8 cellular contexts compared by ENCODE assay signal in genomic region chr16:67100569-67101300, GRCh38. TPM values are rescaled to one million over a fixed set of nuclear protein-coding genes. Genes with fewer than 3 reads are reported as not detected.
DNase-seq lines count a peak whose midpoint lies in the region; ATAC-seq and TF ChIP-seq lines count a peak whose summit lies in the region.

No MANE protein-coding gene starts in this region.

- H3K4me1 Mint-ChIP-seq in endothelial cell (ENCODE audit: unreplicated experiment), result no peaks in the 10 kb centered on the region

- no peaks in the 10 kb centered on the region for H3K27me3 Mint-ChIP-seq in endothelial cell (ENCODE audit: unreplicated experiment)

- peak; percentile 36 for TF ChIP-seq CTCF in AG09309 (IDR thresholded peaks at IDR 0.05; ENCODE audit: control insufficient read depth, insufficient read depth, low read depth, low read length, missing control alignments)
- TF ChIP-seq CTCF in GM13977 (IDR thresholded peaks at IDR 0.05; ENCODE audit: extremely low read depth, insufficient read depth, missing control alignments), result peak; percentile 37
- TF ChIP-seq CTCF in endothelial cell (IDR thresholded peaks at IDR 0.05; ENCODE audit: unreplicated experiment), result no peak

- peaks cover 14% of the 10 kb centered on the region for H3K36me3 Mint-ChIP-seq in endothelial cell (ENCODE audit: low read depth, unreplicated experiment)

- DNase-seq in AG09309 (ENCODE audit: low read depth) (no peak), GM13977 (ENCODE audit: low spot score) (peak; percentile 62), glomerular visceral epithelial cell (ENCODE audit: extremely low spot score) (peak; percentile 22), endothelial cell (ENCODE audit: low spot score) (no peak), MV-4-11 (lab: John Stamatoyannopoulos, UW) (no peak)

- no peak overlapping the region for H3K27ac Mint-ChIP-seq in endothelial cell (ENCODE audit: unreplicated experiment)

- H3K4me3 ChIP-seq in AG09309 (ENCODE audit: control insufficient read depth, low read depth, low read length), result no peak overlapping the region

- peak; percentile 71 for ATAC-seq in SK-N-SH treated with all-trans-retinoic acid at 6 μM for 48 hours
- ATAC-seq in GM19455 (IDR thresholded peaks at IDR 0.05; ENCODE audit: unreplicated experiment), result no peak
- ATAC-seq in GM18867 (IDR thresholded peaks at IDR 0.05; ENCODE audit: unreplicated experiment), result no peak

- no peaks in the 10 kb centered on the region for H3K9me3 Mint-ChIP-seq in endothelial cell (ENCODE audit: unreplicated experiment)

- in situ Hi-C loops in GM13977 (cut with MboI; ENCODE audit: low pct_unique_long_range_greater_than_20kb, low sequenced_read_pairs, unreplicated experiment), result no loop called here

- H3K4me3 Mint-ChIP-seq in endothelial cell (ENCODE audit: unreplicated experiment), result no peak overlapping the region

TF ChIP-seq in SK-N-SH treated with all-trans-retinoic acid at 6 μM for 48 hours, 23 proteins besides CTCF, POLR2A, EP300 and RAD21:
- TF ChIP-seq CSRNP3 (CRISPR knock-in tag; IDR thresholded peaks at IDR 0.05) (no peak), ZFP30 (CRISPR knock-in tag; IDR thresholded peaks at IDR 0.05) (no peak), ZNF8 (CRISPR knock-in tag; IDR thresholded peaks at IDR 0.05) (no peak), TCF4 (CRISPR knock-in tag; IDR thresholded peaks at IDR 0.05; ENCODE audit: borderline replicate concordance) (no peak), BACH2 (CRISPR knock-in tag; IDR thresholded peaks at IDR 0.05; ENCODE audit: borderline replicate concordance) (no peak), RARB (CRISPR knock-in tag; IDR thresholded peaks at IDR 0.05) (no peak), ZC3H10 (CRISPR knock-in tag; IDR thresholded peaks at IDR 0.05) (no peak), CSDC2 (CRISPR knock-in tag; IDR thresholded peaks at IDR 0.05) (no peak), ARNTL (CRISPR knock-in tag; IDR thresholded peaks at IDR 0.05; ENCODE audit: borderline replicate concordance, low read depth) (no peak), SNAI2 (CRISPR knock-in tag; IDR thresholded peaks at IDR 0.05) (no peak), TOX (CRISPR knock-in tag; IDR thresholded peaks at IDR 0.05; ENCODE audit: borderline replicate concordance) (no peak), PATZ1 (CRISPR knock-in tag; IDR thresholded peaks at IDR 0.05; ENCODE audit: borderline replicate concordance) (no peak), TSHZ2 (CRISPR knock-in tag; IDR thresholded peaks at IDR 0.05) (no peak), OSR1 (CRISPR knock-in tag; IDR thresholded peaks at IDR 0.05) (no peak), ESRRG (CRISPR knock-in tag; IDR thresholded peaks at IDR 0.05) (no peak), ZFP3 (CRISPR knock-in tag; IDR thresholded peaks at IDR 0.05) (no peak), CREB5 (CRISPR knock-in tag; IDR thresholded peaks at IDR 0.05; ENCODE audit: low read depth) (no peak), ZNF565 (CRISPR knock-in tag; conservative IDR thresholded peaks at IDR 0.05; ENCODE audit: low read depth) (no peak), ZNF70 (CRISPR knock-in tag; IDR thresholded peaks at IDR 0.05) (no peak), ISL1 (CRISPR knock-in tag; IDR thresholded peaks at IDR 0.05) (no peak)

RNA-seq across cellular contexts. Expression of gene PHAF1, which starts 9.0 kb away (rescaled TPM):
- total RNA-seq in endothelial cell (ENCODE audit: unreplicated experiment), result 17.7 TPM

RNA-seq across cellular contexts. Expression of gene B3GNT9, which starts 50.1 kb away (rescaled TPM):
- 1.5 TPM for total RNA-seq in endothelial cell (ENCODE audit: unreplicated experiment)

RNA-seq across cellular contexts. Expression of gene TRADD, which starts 59.0 kb away (rescaled TPM):
- 3.7 TPM for total RNA-seq in endothelial cell (ENCODE audit: unreplicated experiment)

RNA-seq across cellular contexts. Expression of gene FBXL8, which starts 59.0 kb away (rescaled TPM):
- total RNA-seq in endothelial cell (ENCODE audit: unreplicated experiment), result 3.8 TPM

Comparison
In these comparisons a context has a peak if more than half of its experiments do, and no peak if none do; other contexts are left out.
1. DNase-seq: peak in GM13977 (single experiment) and glomerular visceral epithelial cell (single experiment); none in AG09309 (single experiment), endothelial cell (single experiment) and MV-4-11 (single experiment).